3 cellular contexts compared by ENCODE assay signal in genomic region chr1:158414651-158415345, GRCh38.
TF ChIP-seq lines count a peak whose summit lies in the region.

No MANE protein-coding gene starts in this region.

TF ChIP-seq in GM12891, 5 proteins besides CTCF, POLR2A, EP300 and RAD21:
- TF ChIP-seq POLR2AphosphoS5 (IDR thresholded peaks at IDR 0.05; ENCODE audit: low read depth, low read length) (no peak), POU2F2 (IDR thresholded peaks at IDR 0.05; ENCODE audit: low read depth, low read length) (no peak), TAF1 (IDR thresholded peaks at IDR 0.05; ENCODE audit: low read depth, low read length) (no peak), SPI1 (IDR thresholded peaks at IDR 0.05; ENCODE audit: low read depth, low read length) (no peak), PAX5 (IDR thresholded peaks at IDR 0.05; ENCODE audit: insufficient read depth, low read length, severe bottlenecking) (no peak)

TF ChIP-seq in H1, 55 proteins besides CTCF, POLR2A, EP300 and RAD21:
- no peak for TF ChIP-seq GTF2F1 (IDR thresholded peaks at IDR 0.05; ENCODE audit: borderline replicate concordance, low read depth, low read length)
- no peak for TF ChIP-seq CHD2 (IDR thresholded peaks at IDR 0.05; ENCODE audit: low read length)
- TF ChIP-seq SRF (IDR thresholded peaks at IDR 0.05; ENCODE audit: low read depth, low read length): no peak
- TF ChIP-seq ATF3 (IDR thresholded peaks at IDR 0.05; ENCODE audit: insufficient read depth, low read depth, low read length): no peak
- no peak for TF ChIP-seq CTBP2 (IDR thresholded peaks at IDR 0.05; ENCODE audit: borderline replicate concordance, insufficient read depth, insufficient read length, low read length)
- no peak for TF ChIP-seq CHD1 (IDR thresholded peaks at IDR 0.05; ENCODE audit: low read depth, low read length)
- no peak for TF ChIP-seq KDM4A (IDR thresholded peaks at IDR 0.05; ENCODE audit: low read depth, low read length, severe bottlenecking)
- TF ChIP-seq POLR2AphosphoS5 (IDR thresholded peaks at IDR 0.05; ENCODE audit: low read depth, low read length): no peak
- no peak for TF ChIP-seq RNF2 (IDR thresholded peaks at IDR 0.05; ENCODE audit: borderline replicate concordance, low read depth, low read length, missing control alignments, poor library complexity, severe bottlenecking)
- TF ChIP-seq KDM5A (IDR thresholded peaks at IDR 0.05; ENCODE audit: low read length): no peak
- TF ChIP-seq MAFK (IDR thresholded peaks at IDR 0.05; ENCODE audit: low read depth, low read length): no peak
- no peak for TF ChIP-seq SUZ12 (IDR thresholded peaks at IDR 0.05; ENCODE audit: low read length)
- TF ChIP-seq TAF7 (optimal IDR thresholded peaks at IDR 0.05; ENCODE audit: borderline replicate concordance, low read depth, low read length): no peak
- TF ChIP-seq CBX8 (IDR thresholded peaks at IDR 0.05; ENCODE audit: borderline replicate concordance, low read depth, low read length): no peak
- no peak for TF ChIP-seq JUND (IDR thresholded peaks at IDR 0.05; ENCODE audit: low read length)
- no peak for TF ChIP-seq ATF2 (IDR thresholded peaks at IDR 0.05; ENCODE audit: low read length)

TF ChIP-seq in SK-N-SH treated with all-trans-retinoic acid at 6 μM for 48 hours, 23 proteins besides CTCF, POLR2A, EP300 and RAD21:
- TF ChIP-seq CREB5 (CRISPR knock-in tag; IDR thresholded peaks at IDR 0.05; ENCODE audit: low read depth) (no peak), ZFP30 (CRISPR knock-in tag; IDR thresholded peaks at IDR 0.05) (no peak), RARB (CRISPR knock-in tag; IDR thresholded peaks at IDR 0.05) (no peak), ZC3H10 (CRISPR knock-in tag; IDR thresholded peaks at IDR 0.05) (no peak), CSDC2 (CRISPR knock-in tag; IDR thresholded peaks at IDR 0.05) (no peak)
